ENCODE assay signal across 9 cellular contexts in genomic region chr6:100099189-100100074, GRCh38.
A peak's percentile ranks its signal among the peaks of the same experiment; 100 is the strongest.
DNase-seq lines count a peak whose midpoint lies in the region; ATAC-seq and TF ChIP-seq lines count a peak whose summit lies in the region.
"Had no signal": no experiment of that assay in that cellular context is flagged by ENCODE, and none has a peak within 500 bp of the region (broad histone marks: within the 10 kb centered on the region; RNA-seq: fewer than 3 reads in every experiment).

No MANE protein-coding gene starts in this region.

- H2BK5ac ChIP-seq in H9 (ENCODE audit: insufficient read length, low read length), result no peak overlapping the region

- H4K91ac ChIP-seq in H9 (ENCODE audit: insufficient read length, low read depth, low read length), result no peak overlapping the region

- no peaks in the 10 kb centered on the region for H3K36me3 Mint-ChIP-seq in H9 (ENCODE audit: insufficient read depth in 1 of 3, low read depth in 3 of 3)

- POLR2A ChIA-PET in BJ (lab: Charles Lee), result no interaction called here

- H3K27me3 ChIP-seq in BJ (ENCODE audit: control insufficient read depth, insufficient read depth, low read length) (no peaks in the 10 kb centered on the region), H9 (ENCODE audit: insufficient read depth, low read length) (no peaks in the 10 kb centered on the region), OCI-LY1 (ENCODE audit: insufficient read depth, low read length) (no peaks in the 10 kb centered on the region), esophagus squamous epithelium (peaks cover 0 to 4% (median 0%) of the 10 kb centered on the region in 4 donors), stomach (peaks cover 0 to 23% (median 0%) of the 10 kb centered on the region in 3 donors), ovary (no peaks in the 10 kb centered on the region)

- intact Hi-C loops in esophagus squamous epithelium (cut with DNase I) (no loop called here), stomach (cut with DNase I; ENCODE audit: low total_unique reads) (no loop called here), ovary (cut with DNase I) (no loop called here)

- H3F3A ChIP-seq in OCI-LY1 (ENCODE audit: insufficient read depth, low read length), result no peaks in the 10 kb centered on the region

- H3K9ac ChIP-seq in H9 (ENCODE audit: extremely low read depth, insufficient read length, low read length) (no peak overlapping the region), OCI-LY1 (ENCODE audit: low read length) (no peak overlapping the region)

- no peak overlapping the region for H3K4me3 Mint-ChIP-seq in H9
- H3K4me3 Mint-ChIP-seq: stimulated activated naive CD8-positive, alpha-beta T cell treated with anti-CD3 and anti-CD28 coated beads, Interleukin-15, Interleukin-2, amounts not matched to agents 100 ng/mL and 50 ng/mL, for 24 hours had no signal

- no peak overlapping the region for H3T11ph ChIP-seq in H9 (ENCODE audit: low read length)

- H4K8ac ChIP-seq in H9 (replicated peaks; ENCODE audit: insufficient read length, low read depth, low read length), result no peak overlapping the region

- H3K4me3 ChIP-seq in BJ (ENCODE audit: low read depth, low read length) (no peak overlapping the region), OCI-LY1 (ENCODE audit: low read depth, low read length, poor library complexity, severe bottlenecking) (no peak overlapping the region), esophagus squamous epithelium (no peak overlapping the region), stomach (no peak overlapping the region), ovary (no peak overlapping the region)

- CTCF ChIA-PET in BJ (lab: Yijun Ruan, JAX), result interaction anchor here (0.7 to 6.5 kb wide), 22 partner anchors 8 to 582 kb away, joined by 3 to 153 read pairs (median 3); no protein-coding TSS in a partner anchor

- H3K18ac ChIP-seq in H9 (ENCODE audit: insufficient read length, low read depth, low read length), result no peak overlapping the region

- TF ChIP-seq EP300 in stomach (IDR thresholded peaks at IDR 0.05) (no peak), ovary (IDR thresholded peaks at IDR 0.05) (no peak)

- no peak overlapping the region for H2BK120ac ChIP-seq in H9 (ENCODE audit: low read depth, low read length, poor library complexity, severe bottlenecking)

- WGBS in H9 (ENCODE audit: extremely low coverage, insufficient read length, low lambda C conversion rate), result no CpG with 5 or more reads among the region's 4 CpGs
- 25 to 32% methylated on average over 4 of the region's 4 CpGs for WGBS in esophagus squamous epithelium, 2 donors
- 19 to 36% (median 29%) methylated on average over 4 of the region's 4 CpGs for WGBS in stomach, 5 donors
- 27 to 36% (median 28%) methylated on average over 4 of the region's 4 CpGs for WGBS in ovary, 3 donors

- H3K79me2 ChIP-seq in H9 (ENCODE audit: insufficient read depth, low read length) (no peaks in the 10 kb centered on the region), OCI-LY1 (ENCODE audit: insufficient read depth, low read length) (no peaks in the 10 kb centered on the region)

- peaks cover 4% of the 10 kb centered on the region in 2 experiments for H3K4me1 Mint-ChIP-seq in H9

- no peaks in the 10 kb centered on the region for H3K23me2 ChIP-seq in H9 (ENCODE audit: insufficient read length, low read depth, low read length, poor library complexity, severe bottlenecking)

- H2BK12ac ChIP-seq in H9 (ENCODE audit: insufficient read length, low read depth, low read length), result no peak overlapping the region

- H4K5ac ChIP-seq in H9 (ENCODE audit: insufficient read length, low read depth, low read length), result no peak overlapping the region

- H3K27ac Mint-ChIP-seq in H9, result no peak overlapping the region
- H3K27ac Mint-ChIP-seq: stimulated activated naive CD8-positive, alpha-beta T cell treated with anti-CD3 and anti-CD28 coated beads, Interleukin-15, Interleukin-2, amounts not matched to agents 100 ng/mL and 50 ng/mL, for 24 hours had no signal

- DNase-seq in BJ (ENCODE audit: low read depth) (no peak), H9 (no peak), esophagus squamous epithelium (lab: John Stamatoyannopoulos, UW) (no peak), stomach (no peak), ovary (no peak), H4 (ENCODE audit: low spot score) (no peak)

- no peak overlapping the region for H3K4me2 ChIP-seq in H9 (ENCODE audit: insufficient read depth, insufficient read length, low read length)
- H3K4me2 ChIP-seq in OCI-LY1 (ENCODE audit: low read length), result no peak overlapping the region

- no peak for ATAC-seq in HG03565 (IDR thresholded peaks at IDR 0.05; ENCODE audit: unreplicated experiment)

- H3K9me3 ChIP-seq in H9 (ENCODE audit: control insufficient read depth, low read depth, low read length), result no peaks in the 10 kb centered on the region
- no peaks in the 10 kb centered on the region for H3K9me3 ChIP-seq in OCI-LY1 (ENCODE audit: low read length)
- H3K9me3 ChIP-seq in esophagus squamous epithelium, result no peaks in the 10 kb centered on the region
- no peaks in the 10 kb centered on the region for H3K9me3 ChIP-seq in stomach
- no peaks in the 10 kb centered on the region for H3K9me3 ChIP-seq in ovary

- H2BK15ac ChIP-seq in H9 (ENCODE audit: low read depth, low read length), result no peak overlapping the region

- no peak overlapping the region for H2BK20ac ChIP-seq in H9 (ENCODE audit: low read depth, low read length, poor library complexity, severe bottlenecking)

- H3K9me2 ChIP-seq in OCI-LY1 (ENCODE audit: low read depth, low read length), result no peaks in the 10 kb centered on the region

- H3K27me3 Mint-ChIP-seq in H9 (ENCODE audit: low read depth), result no peaks in the 10 kb centered on the region

- H4K20me1 ChIP-seq in H9 (ENCODE audit: control insufficient read depth, insufficient read depth, insufficient read length) (no peaks in the 10 kb centered on the region), OCI-LY1 (ENCODE audit: insufficient read depth, low read length) (no peaks in the 10 kb centered on the region)

- H2AFZ ChIP-seq in H9 (ENCODE audit: low read length) (no peak overlapping the region), OCI-LY1 (ENCODE audit: low read length) (no peak overlapping the region)

- no peaks in the 10 kb centered on the region for H3K79me1 ChIP-seq in H9 (ENCODE audit: insufficient read depth, low read depth, low read length, poor library complexity, severe bottlenecking)

- H3K4me1 ChIP-seq in H9 (ENCODE audit: insufficient read depth, low read length) (no peaks in the 10 kb centered on the region), OCI-LY1 (ENCODE audit: insufficient read depth, low read length, severe bottlenecking) (no peaks in the 10 kb centered on the region), esophagus squamous epithelium (no peaks in the 10 kb centered on the region), stomach (no peaks in the 10 kb centered on the region), ovary (ENCODE audit: insufficient read depth) (no peaks in the 10 kb centered on the region)

- H3K27ac ChIP-seq in H9 (ENCODE audit: insufficient read length, low read depth, low read length) (no peak overlapping the region), OCI-LY1 (ENCODE audit: low read depth, low read length, poor library complexity, severe bottlenecking) (no peak overlapping the region), esophagus squamous epithelium (no peak overlapping the region), stomach (no peak overlapping the region), ovary (no peak overlapping the region)

- H3K56ac ChIP-seq in H9 (ENCODE audit: insufficient read length, low read depth, low read length), result no peak overlapping the region

- H3K9me3 Mint-ChIP-seq in H9, result no peaks in the 10 kb centered on the region
- H3K9me3 Mint-ChIP-seq: stimulated activated naive CD8-positive, alpha-beta T cell treated with anti-CD3 and anti-CD28 coated beads, Interleukin-15, Interleukin-2, amounts not matched to agents 100 ng/mL and 50 ng/mL, for 24 hours had no signal

- H3K23ac ChIP-seq in H9 (ENCODE audit: insufficient read length, low read depth, low read length), result no peak overlapping the region

- no peaks in the 10 kb centered on the region for H3K36me3 ChIP-seq in BJ (ENCODE audit: control insufficient read depth, insufficient read depth, low read length)
- H3K36me3 ChIP-seq in OCI-LY1 (ENCODE audit: insufficient read depth, low read length), result no peaks in the 10 kb centered on the region
- no peaks in the 10 kb centered on the region for H3K36me3 ChIP-seq in esophagus squamous epithelium
- H3K36me3 ChIP-seq in stomach, result no peaks in the 10 kb centered on the region
- H3K36me3 ChIP-seq in ovary, result no peaks in the 10 kb centered on the region

- no peak overlapping the region for H3K4ac ChIP-seq in H9 (ENCODE audit: low read depth, low read length)

- TF ChIP-seq CTCF in BJ (IDR thresholded peaks at IDR 0.05; ENCODE audit: insufficient read depth, low read depth, low read length), result peak; percentile 42
- TF ChIP-seq CTCF in H9 (conservative IDR thresholded peaks at IDR 0.05), result peak; percentile 74
- TF ChIP-seq CTCF in OCI-LY1 (IDR thresholded peaks at IDR 0.05; ENCODE audit: low read length), result peak; percentile 71; the same call in 1 of the 2 replicates
- TF ChIP-seq CTCF in esophagus squamous epithelium (IDR thresholded peaks at IDR 0.05), result peak in 4 of 6 experiments; percentile 8 to 53 (median 32)
- TF ChIP-seq CTCF in stomach (IDR thresholded peaks at IDR 0.05), result peak in 4 of 7 experiments; percentile 20 to 40 (median 30)
- no peak for TF ChIP-seq CTCF in ovary (IDR thresholded peaks at IDR 0.05)

- no peak overlapping the region for H3K14ac ChIP-seq in H9 (ENCODE audit: insufficient read depth, low read length)

- no peak overlapping the region for H2AK5ac ChIP-seq in H9 (ENCODE audit: insufficient read length, low read length)

- TF ChIP-seq POLR2A in esophagus squamous epithelium (IDR thresholded peaks at IDR 0.05) (no peak), stomach (IDR thresholded peaks at IDR 0.05) (no peak), ovary (IDR thresholded peaks at IDR 0.05) (no peak)

Comparison
In these comparisons a context has a peak if more than half of its experiments do, and no peak if none do; other contexts are left out.
1. CTCF ChIP-seq: peak in BJ (single experiment), H9 (single experiment), OCI-LY1 (single experiment), esophagus squamous epithelium (4 of 6) and stomach (4 of 7); none in ovary (0 of 3).